ENCODE assay signal across 21 cellular contexts in the genomic region with DNA sequence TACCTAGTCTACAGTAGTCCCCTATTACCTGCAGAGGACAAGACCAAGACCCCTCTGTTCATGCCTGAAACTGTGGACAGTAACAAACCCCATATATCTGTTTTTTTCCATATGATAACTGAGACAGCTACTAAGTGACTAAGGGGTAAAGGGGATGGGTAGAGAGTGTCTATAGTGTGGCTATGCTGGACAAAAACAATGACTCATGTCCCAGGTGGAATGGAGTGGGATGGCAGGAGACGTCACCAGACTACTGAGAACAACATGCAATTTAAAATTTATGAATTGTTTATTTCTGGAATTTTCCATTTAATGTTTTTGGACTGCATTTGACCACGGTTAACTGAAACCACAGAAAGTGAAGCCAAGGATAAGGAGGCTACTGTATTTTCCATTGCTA.
DNase-seq lines count a peak whose midpoint lies in the region; TF ChIP-seq lines count a peak whose summit lies in the region.
"Had no signal": no experiment of that assay in that cellular context is flagged by ENCODE, and none has a peak within 500 bp of the region (broad histone marks: within the 10 kb centered on the region; RNA-seq: fewer than 3 reads in every experiment).

No MANE protein-coding gene starts in this region.

- H3K4me2 ChIP-seq in osteoblast (ENCODE audit: insufficient read depth, low read length) (peak overlapping the region; percentile 1), neuronal stem cell (ENCODE audit: insufficient read depth, low read length, poor library complexity, severe bottlenecking) (no peak overlapping the region)

- H3K4me3 Mint-ChIP-seq in mesothelial cell of epicardium = no peak overlapping the region
- H3K4me3 Mint-ChIP-seq: activated B cell treated with CpG ODN at 0.5 μM for 24 hours; CD14-positive monocyte; effector memory CD8-positive, alpha-beta T cell; stimulated activated naive CD8-positive, alpha-beta T cell treated with anti-CD3 and anti-CD28 coated beads, Interleukin-15, Interleukin-2, amounts not matched to agents 100 ng/mL and 50 ng/mL, for 24 hours had no signal

- no peak overlapping the region for H3K18ac ChIP-seq in neuronal stem cell (ENCODE audit: low read length)

- no peak overlapping the region for H4K8ac ChIP-seq in neuronal stem cell (ENCODE audit: low read depth, low read length)

- no peaks in the 10 kb centered on the region for H3K9me3 ChIP-seq in osteoblast (ENCODE audit: low read depth, low read length)
- peaks cover 0 to 3% of the 10 kb centered on the region in 2 donors for H3K9me3 ChIP-seq in neuronal stem cell (replicated peaks in 1 of 2; ENCODE audit: control insufficient read depth in 2 of 2, insufficient read depth in 1 of 2, low read depth in 1 of 2, low read length in 2 of 2)
- H3K9me3 ChIP-seq: MG63, Peyer's patch, spleen had no signal

- H4K20me1 ChIP-seq in osteoblast (ENCODE audit: insufficient read depth, low read length) = no peaks in the 10 kb centered on the region

- H3K27me3 Mint-ChIP-seq in mesothelial cell of epicardium (ENCODE audit: low read depth) = no peaks in the 10 kb centered on the region
- H3K27me3 Mint-ChIP-seq: activated B cell treated with CpG ODN at 0.5 μM for 24 hours; effector memory CD8-positive, alpha-beta T cell; stimulated activated naive CD8-positive, alpha-beta T cell treated with anti-CD3 and anti-CD28 coated beads, Interleukin-15, Interleukin-2, amounts not matched to agents 100 ng/mL and 50 ng/mL, for 24 hours had no signal

- H3K14ac ChIP-seq in neuronal stem cell (ENCODE audit: low read length) = no peak overlapping the region

- H3K36me3 Mint-ChIP-seq in mesothelial cell of epicardium = peaks cover 15% of the 10 kb centered on the region

- no peak overlapping the region for H4K91ac ChIP-seq in neuronal stem cell (ENCODE audit: low read depth, low read length, poor library complexity)

- no peaks in the 10 kb centered on the region for H3K79me1 ChIP-seq in neuronal stem cell (ENCODE audit: low read depth, low read length)

- H2BK12ac ChIP-seq in neuronal stem cell (ENCODE audit: low read length) = no peak overlapping the region

- H2BK5ac ChIP-seq in neuronal stem cell (ENCODE audit: low read length) = no peak overlapping the region

- intact Hi-C loops in posterior vena cava (cut with DNase I) = loop anchor here in 1 of 2 donors (5.0 kb wide), 1 partner anchor 72 kb away; no protein-coding TSS in a partner anchor

- H3K27ac ChIP-seq in osteoblast (ENCODE audit: low read depth, low read length) = no peak overlapping the region
- H3K27ac ChIP-seq in neuronal stem cell (replicated peaks; ENCODE audit: low read length) = no peak overlapping the region
- H3K27ac ChIP-seq: Peyer's patch, spleen had no signal

- H3K4ac ChIP-seq in neuronal stem cell (ENCODE audit: low read length) = no peak overlapping the region

- H3K4me1 ChIP-seq in osteoblast (ENCODE audit: insufficient read depth, low read length) = no peaks in the 10 kb centered on the region
- H3K4me1 ChIP-seq in neuronal stem cell (ENCODE audit: control insufficient read depth in 2 of 2, insufficient read depth in 1 of 2, low read depth in 1 of 2, low read length in 2 of 2) = no peaks in the 10 kb centered on the region
- H3K4me1 ChIP-seq: Peyer's patch, spleen had no signal

- H2BK120ac ChIP-seq in neuronal stem cell (ENCODE audit: low read depth, low read length) = no peak overlapping the region

- no CpG with 5 or more reads among the region's 2 CpGs for WGBS in neuronal stem cell (ENCODE audit: extremely low coverage in 2 of 2, insufficient read length in 2 of 2, insufficient replicate concordance in 1 of 2), 2 donors

- H2BK15ac ChIP-seq in neuronal stem cell (ENCODE audit: low read length) = no peak overlapping the region

- TF ChIP-seq CTCF in osteoblast (IDR thresholded peaks at IDR 0.05; ENCODE audit: extremely low read depth, low read depth, low read length) (no peak), mesothelial cell of epicardium (IDR thresholded peaks at IDR 0.05; ENCODE audit: unreplicated experiment) (no peak)

- no peaks in the 10 kb centered on the region for H3K36me3 ChIP-seq in osteoblast (ENCODE audit: insufficient read depth, low read length)
- H3K36me3 ChIP-seq in neuronal stem cell (replicated peaks in 1 of 2; ENCODE audit: control insufficient read depth in 2 of 2, insufficient read depth in 2 of 2, low read length in 2 of 2) = peaks cover 0 to 26% of the 10 kb centered on the region in 2 donors
- H3K36me3 ChIP-seq: MG63, Peyer's patch had no signal

- H3K9me3 Mint-ChIP-seq in mesothelial cell of epicardium = peaks cover 3% of the 10 kb centered on the region
- H3K9me3 Mint-ChIP-seq: activated B cell treated with CpG ODN at 0.5 μM for 24 hours; effector memory CD8-positive, alpha-beta T cell; stimulated activated naive CD8-positive, alpha-beta T cell treated with anti-CD3 and anti-CD28 coated beads, Interleukin-15, Interleukin-2, amounts not matched to agents 100 ng/mL and 50 ng/mL, for 24 hours had no signal

- H2AK5ac ChIP-seq in neuronal stem cell (ENCODE audit: low read depth, low read length) = no peak overlapping the region

- peaks cover 12% of the 10 kb centered on the region for H3K4me1 Mint-ChIP-seq in mesothelial cell of epicardium
- H3K4me1 Mint-ChIP-seq: activated B cell treated with CpG ODN at 0.5 μM for 24 hours, CD14-positive monocyte had no signal

- H3K23ac ChIP-seq in neuronal stem cell (ENCODE audit: low read depth, low read length, poor library complexity) = no peak overlapping the region

- H3K79me2 ChIP-seq in osteoblast (ENCODE audit: insufficient read depth, low read length) = no peaks in the 10 kb centered on the region

- no peak overlapping the region for H3K9ac ChIP-seq in neuronal stem cell (ENCODE audit: low read depth, low read length, poor library complexity)

- no peak overlapping the region for H2AFZ ChIP-seq in osteoblast (ENCODE audit: low read length)
- H2AFZ ChIP-seq in neuronal stem cell (ENCODE audit: low read length) = no peak overlapping the region

- DNase-seq in ELR (ENCODE audit: low read depth) (peak; percentile 34), LHCN-M2 (ENCODE audit: low read depth) (peak; percentile 33), dermis blood vessel endothelial cell (peak; percentile 54), osteoblast (ENCODE audit: insufficient read length, low spot score, missing footprints) (peak; percentile 62), mesothelial cell of epicardium (ENCODE audit: low spot score in 2 of 2, unreplicated experiment in 2 of 2) (no peak), posterior vena cava (ENCODE audit: low spot score) (no peak), neuronal stem cell (ENCODE audit: low spot score) (no peak)
- DNase-seq in activated naive CD4-positive, alpha-beta T cell treated with anti-CD3 and anti-CD28 coated beads, Interleukin-2, amount 50 U/mL, for 16 hours = no peak
- DNase-seq: activated B cell treated with CpG ODN at 0.5 μM for 24 hours; activated naive CD4-positive, alpha-beta T cell; caudate nucleus; effector memory CD8-positive, alpha-beta T cell; MG63; NCI-H2081; NCI-H69; occipital lobe; Peyer's patch; spleen; T-helper 1 cell had no signal

- H3K27me3 ChIP-seq in osteoblast (ENCODE audit: insufficient read depth, low read length) (no peaks in the 10 kb centered on the region), neuronal stem cell (ENCODE audit: control insufficient read depth in 3 of 3, insufficient read depth in 3 of 3, low read depth in 1 of 3, low read length in 3 of 3) (no peaks in the 10 kb centered on the region)
- H3K27me3 ChIP-seq: MG63, Peyer's patch, spleen had no signal

- no peak overlapping the region for H3K27ac Mint-ChIP-seq in mesothelial cell of epicardium
- H3K27ac Mint-ChIP-seq: activated B cell treated with CpG ODN at 0.5 μM for 24 hours; effector memory CD8-positive, alpha-beta T cell; stimulated activated naive CD8-positive, alpha-beta T cell treated with anti-CD3 and anti-CD28 coated beads, Interleukin-15, Interleukin-2, amounts not matched to agents 100 ng/mL and 50 ng/mL, for 24 hours had no signal

- H3K4me3 ChIP-seq in osteoblast (ENCODE audit: insufficient read depth, low read length) (no peak overlapping the region), neuronal stem cell (ENCODE audit: low read length in 2 of 2) (no peak overlapping the region)
- H3K4me3 ChIP-seq: MG63, Peyer's patch, spleen had no signal

Comparison
In these comparisons a context has a peak if more than half of its experiments do, and no peak if none do; other contexts are left out.
1. DNase-seq: peak in ELR (single experiment), LHCN-M2 (single experiment), dermis blood vessel endothelial cell (single experiment) and osteoblast (single experiment); none in activated naive CD4-positive, alpha-beta T cell treated with anti-CD3 and anti-CD28 coated beads, Interleukin-2, amount 50 U/mL, for 16 hours (single experiment), mesothelial cell of epicardium (0 of 2), posterior vena cava (single experiment) and neuronal stem cell (single experiment).